ENCODE assay signal across 8 cellular contexts in the genomic region with DNA sequence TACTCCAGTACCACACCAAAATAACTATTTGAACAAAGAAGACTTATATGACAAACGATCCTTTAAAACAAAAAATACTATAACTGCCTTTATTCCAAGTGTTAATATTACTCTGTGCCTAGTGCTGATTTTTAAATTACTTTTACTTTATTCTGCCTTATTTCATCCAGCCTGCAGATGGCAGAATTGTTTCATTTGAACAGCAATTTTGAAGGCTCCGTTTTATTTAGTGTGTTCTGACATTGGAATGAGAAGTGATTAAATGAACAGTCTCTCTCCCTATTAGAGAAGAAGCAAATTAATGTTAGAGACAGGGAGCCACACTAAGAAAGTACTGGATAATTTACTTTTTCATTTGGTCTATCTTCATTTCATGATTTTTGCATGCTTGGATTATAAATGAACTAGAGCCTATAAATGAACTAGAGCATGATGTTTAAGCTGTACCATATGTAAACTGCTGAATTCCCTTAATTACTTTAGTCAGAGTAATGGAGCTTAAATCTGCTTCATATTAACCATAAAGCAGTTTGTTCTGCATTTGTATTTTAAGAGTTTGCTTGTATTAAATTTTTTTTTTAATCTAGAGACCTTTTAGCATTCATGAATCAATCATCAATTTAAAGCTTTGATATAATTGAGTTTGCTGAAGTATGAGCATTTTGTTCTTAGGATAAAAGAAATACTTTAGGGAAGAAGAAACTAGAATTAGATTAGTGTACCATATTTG. TPM values are rescaled to one million over a fixed set of nuclear protein-coding genes. Genes with fewer than 3 reads are reported as not detected.
DNase-seq lines count a peak whose midpoint lies in the region; ATAC-seq, FAIRE-seq and TF ChIP-seq lines count a peak whose summit lies in the region.

No MANE protein-coding gene starts in this region.

- ATAC-seq in HG02870 (IDR thresholded peaks at IDR 0.05; ENCODE audit: unreplicated experiment), result no peak

- no peak overlapping the region for H3K27ac ChIP-seq in 22Rv1

- H3K4me3 ChIP-seq in foreskin fibroblast (ENCODE audit: low read depth in 1 of 2, low read length in 2 of 2), result peak overlapping the region in 1 of 2 donors; percentile 0

- peak; percentile 81 for TF ChIP-seq CTCF in 22Rv1 (IDR thresholded peaks at IDR 0.05)
- TF ChIP-seq CTCF in foreskin fibroblast (IDR thresholded peaks at IDR 0.05; ENCODE audit: low read depth, low read length), result peak; percentile 51

- in situ Hi-C loops in G401 (cut with HindIII; ENCODE audit: low sequenced_read_pairs), result no loop called here

- DNase-seq in G401 (ENCODE audit: low spot score) (peak; percentile 69), NCI-H128 (lab: John Stamatoyannopoulos, UW; ENCODE audit: unreplicated experiment) (peak; percentile 8), foreskin fibroblast (peak; percentile 33 to 74), putamen (ENCODE audit: low spot score) (peak; percentile 35), 8988T (no peak)

- FAIRE-seq in TTC549 (lab: Jason Lieb, UNC), result peak; percentile 53

RNA-seq across cellular contexts. Expression of a gene that starts 9.8 kb away (rescaled TPM):
- total RNA-seq in G401 (2014; rRNA removed; shearing (Covaris generic)), result 28.7 and 40.6 TPM in 2 replicates

RNA-seq across cellular contexts. Expression of a gene that starts 10.1 kb away (rescaled TPM):
- total RNA-seq in G401 (2014; rRNA removed; shearing (Covaris generic)), result 28.6 and 35.4 TPM in 2 replicates
